ENCODE assay signal across 26 cellular contexts in genomic region chr2:134052173-134052572, GRCh38.
"Had no signal": no experiment of that assay in that cellular context is flagged by ENCODE, and none has a peak within 500 bp of the region (broad histone marks: within the 10 kb centered on the region; RNA-seq: fewer than 3 reads in every experiment).

No MANE protein-coding gene starts in this region.

- H3K27ac ChIP-seq: colonic mucosa, KMS-11, SK-N-MC, WERI-Rb-1 had no signal

- H3K4me1 Mint-ChIP-seq: activated naive CD4-positive, alpha-beta T cell treated with anti-CD3 and anti-CD28 coated beads, Interleukin-2, amount 10 ng/mL, durations not matched to agents 7 days and 5 days; activated naive CD8-positive, alpha-beta T cell treated with anti-CD3 and anti-CD28 coated beads for 36 hours; T-cell had no signal

- H3K9me3 Mint-ChIP-seq: activated CD8-positive, alpha-beta T cell treated with anti-CD3 and anti-CD28 coated beads for 36 hours; activated T-helper 2 cell treated with anti-CD3 and anti-CD28 coated beads, Interferon-gamma antibody, Interleukin-2, Interleukin-4, amounts not matched to agents 10 μg/mL and 5 μg/mL and 100 μg/mL, durations not matched to agents 14 hours and 24 hours and 36 hours had no signal

- ATAC-seq: activated CD4-positive, CD25-positive, alpha-beta regulatory T cell treated with anti-CD3 and anti-CD28 coated beads, Interleukin-2, amount 50 U/mL, for 24 hours; activated CD8-positive, alpha-beta T cell treated with anti-CD3 and anti-CD28 coated beads for 36 hours; activated T-cell treated with anti-CD3 and anti-CD28 coated beads, Interleukin-2, amount 50 U/mL, for 72 hours; Panc1; Right ventricle myocardium inferior; T-cell had no signal

- H3K36me3 Mint-ChIP-seq: activated naive CD4-positive, alpha-beta T cell treated with anti-CD3 and anti-CD28 coated beads, Interleukin-2, amount 10 ng/mL, durations not matched to agents 7 days and 5 days; activated naive CD8-positive, alpha-beta T cell treated with anti-CD3 and anti-CD28 coated beads for 36 hours; T-cell had no signal

- DNase-seq: activated CD4-positive, alpha-beta T cell treated with anti-CD3 and anti-CD28 coated beads for 4 hours; activated CD8-positive, alpha-beta memory T cell treated with anti-CD3 and anti-CD28 coated beads, Interleukin-2, amount 50 U/mL, for 4 hours; activated CD8-positive, alpha-beta T cell treated with anti-CD3 and anti-CD28 coated beads for 36 hours; activated gamma-delta T cell treated with Interleukin-2 at 50 U/mL for 16 hours; activated naive CD4-positive, alpha-beta T cell treated with anti-CD3 and anti-CD28 coated beads, Interleukin-2, amount 10 ng/mL, durations not matched to agents 7 days and 5 days; activated naive CD8-positive, alpha-beta T cell treated with anti-CD3 and anti-CD28 coated beads for 36 hours; activated T-cell treated with anti-CD3 and anti-CD28 coated beads, Interleukin-2, amount 50 U/mL, for 72 hours; colonic mucosa; MG63; NCI-H1092; NCI-H1417; NCI-H1930; NCI-H345; NCI-H524; OCI-M1; RPMI8226; T-cell; T-helper 2 cell; T1000; WERI-Rb-1 had no signal

- H3K27me3 Mint-ChIP-seq: activated naive CD4-positive, alpha-beta T cell treated with anti-CD3 and anti-CD28 coated beads, Interleukin-2, amount 10 ng/mL, durations not matched to agents 7 days and 5 days had no signal

- H3K4me3 Mint-ChIP-seq: activated CD8-positive, alpha-beta T cell treated with anti-CD3 and anti-CD28 coated beads for 36 hours; activated naive CD4-positive, alpha-beta T cell treated with anti-CD3 and anti-CD28 coated beads, Interleukin-2, amount 10 ng/mL, durations not matched to agents 7 days and 5 days; activated naive CD8-positive, alpha-beta T cell treated with anti-CD3 and anti-CD28 coated beads for 36 hours; activated T-cell treated with anti-CD3 and anti-CD28 coated beads, Interleukin-2, amount 50 U/mL, for 72 hours; T-cell had no signal

- H3K27ac Mint-ChIP-seq: activated CD8-positive, alpha-beta T cell treated with anti-CD3 and anti-CD28 coated beads for 36 hours; activated naive CD4-positive, alpha-beta T cell treated with anti-CD3 and anti-CD28 coated beads, Interleukin-2, amount 10 ng/mL, durations not matched to agents 7 days and 5 days; activated naive CD8-positive, alpha-beta T cell treated with anti-CD3 and anti-CD28 coated beads for 36 hours; activated T-cell treated with anti-CD3 and anti-CD28 coated beads, Interleukin-2, amount 50 U/mL, for 72 hours; activated T-helper 2 cell treated with anti-CD3 and anti-CD28 coated beads, Interferon-gamma antibody, Interleukin-2, Interleukin-4, amounts not matched to agents 10 μg/mL and 5 μg/mL and 100 μg/mL, durations not matched to agents 14 hours and 24 hours and 36 hours; T-cell had no signal
